ENCODE assay signal across 19 cellular contexts in genomic region chr3:106117490-106117858, GRCh38.
"Had no signal": no experiment of that assay in that cellular context is flagged by ENCODE, and none has a peak within 500 bp of the region (broad histone marks: within the 10 kb centered on the region; RNA-seq: fewer than 3 reads in every experiment).

No MANE protein-coding gene starts in this region.

- H3K4me3 Mint-ChIP-seq: naive thymus-derived CD8-positive, alpha-beta T cell; stimulated activated naive B cell treated with anti-CD40 and anti-IgM and Interleukin-4, amounts not matched to agents 10 μg/mL and 1 μg/mL and 100 μg/mL, for 72 hours; stimulated activated naive CD8-positive, alpha-beta T cell treated with anti-CD3 and anti-CD28 coated beads, Interleukin-15, amount 100 ng/mL, for 72 hours had no signal

- H3K4me1 Mint-ChIP-seq: naive thymus-derived CD8-positive, alpha-beta T cell had no signal

- ATAC-seq: gastrocnemius medialis; heart right ventricle; left lobe of liver; mucosa of descending colon; naive thymus-derived CD8-positive, alpha-beta T cell; psoas muscle; right lobe of liver; stimulated activated naive B cell treated with anti-CD40 and anti-IgM and Interleukin-4, amounts not matched to agents 10 μg/mL and 1 μg/mL and 100 μg/mL, for 72 hours; stimulated activated naive CD8-positive, alpha-beta T cell treated with anti-CD3 and anti-CD28 coated beads, Interleukin-15, amount 100 ng/mL, for 72 hours had no signal

- FAIRE-seq: islet of Langerhans had no signal

- H3K27ac ChIP-seq: colonic mucosa, gastrocnemius medialis, heart right ventricle, neutrophil, psoas muscle, right lobe of liver, testis, tibial nerve had no signal

- H3K36me3 Mint-ChIP-seq: stimulated activated naive B cell treated with anti-CD40 and anti-IgM and Interleukin-4, amounts not matched to agents 10 μg/mL and 1 μg/mL and 100 μg/mL, for 72 hours had no signal

- H3K27ac Mint-ChIP-seq: stimulated activated naive B cell treated with anti-CD40 and anti-IgM and Interleukin-4, amounts not matched to agents 10 μg/mL and 1 μg/mL and 100 μg/mL, for 72 hours; stimulated activated naive CD8-positive, alpha-beta T cell treated with anti-CD3 and anti-CD28 coated beads, Interleukin-15, amount 100 ng/mL, for 72 hours had no signal

- DNase-seq: colonic mucosa; dermis blood vessel endothelial cell; gastrocnemius medialis; heart right ventricle; hypothalamus; mucosa of descending colon; naive thymus-derived CD8-positive, alpha-beta T cell; psoas muscle; retina; right lobe of liver; stimulated activated CD4-positive, alpha-beta T cell treated with anti-CD3 and anti-CD28 coated beads, Interleukin-1b, Interleukin-23, amount 100 ng/mL, for 48 hours; stimulated activated CD4-positive, alpha-beta T cell treated with anti-CD3 and anti-CD28 coated beads, Interleukin-4, amount 100 ng/mL, for 24 hours; stimulated activated naive B cell treated with anti-CD40 and anti-IgM and Interleukin-4, amounts not matched to agents 10 μg/mL and 1 μg/mL and 100 μg/mL, for 72 hours; stimulated activated naive CD8-positive, alpha-beta T cell treated with anti-CD3 and anti-CD28 coated beads, Interleukin-15, amount 100 ng/mL, for 72 hours; testis had no signal

- H3K27me3 Mint-ChIP-seq: naive thymus-derived CD8-positive, alpha-beta T cell; stimulated activated naive B cell treated with anti-CD40 and anti-IgM and Interleukin-4, amounts not matched to agents 10 μg/mL and 1 μg/mL and 100 μg/mL, for 72 hours; stimulated activated naive CD8-positive, alpha-beta T cell treated with anti-CD3 and anti-CD28 coated beads, Interleukin-15, amount 100 ng/mL, for 72 hours had no signal

- H3K9me3 Mint-ChIP-seq: naive thymus-derived CD8-positive, alpha-beta T cell had no signal
